ENCODE assay signal across 13 cellular contexts in the genomic region with DNA sequence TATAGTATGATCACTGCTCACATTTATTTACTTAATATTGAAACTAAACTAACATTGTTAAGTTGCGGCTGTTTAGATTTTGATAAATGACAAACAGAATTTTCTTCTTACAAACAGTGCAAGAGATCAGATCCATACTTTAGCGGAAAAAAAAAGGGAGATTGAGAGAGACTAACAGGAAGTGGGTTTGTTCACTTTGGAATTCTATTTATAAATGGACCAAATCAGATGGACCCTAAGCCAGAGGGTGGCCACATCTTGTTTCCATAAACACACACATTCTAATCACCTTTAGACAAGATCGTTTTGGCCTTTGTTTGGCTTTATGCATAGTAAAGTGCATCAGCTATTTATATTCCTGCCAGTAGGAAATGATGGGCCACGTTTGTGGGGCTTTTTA.
DNase-seq lines count a peak whose midpoint lies in the region; ATAC-seq, FAIRE-seq and TF ChIP-seq lines count a peak whose summit lies in the region.
"Had no signal": no experiment of that assay in that cellular context is flagged by ENCODE, and none has a peak within 500 bp of the region (broad histone marks: within the 10 kb centered on the region; RNA-seq: fewer than 3 reads in every experiment).

No MANE protein-coding gene starts in this region.

- H3K9me2 ChIP-seq in PC-3 (replicated peaks; ENCODE audit: low read length): no peaks in the 10 kb centered on the region

- H3K27ac ChIP-seq in PC-3 (ENCODE audit: low read length): no peak overlapping the region
- no peak overlapping the region for H3K27ac ChIP-seq in fibroblast of lung (ENCODE audit: insufficient read depth, low read length)
- no peak overlapping the region for H3K27ac ChIP-seq in osteoblast (ENCODE audit: low read depth, low read length)
- H3K27ac ChIP-seq: Peyer's patch had no signal

- H2AFZ ChIP-seq in PC-3 (ENCODE audit: low read length) (no peak overlapping the region), fibroblast of lung (ENCODE audit: low read length) (no peak overlapping the region), osteoblast (ENCODE audit: low read length) (peak overlapping the region; percentile 43)

- peak; percentile 59 for DNase-seq in HFF-Myc (ENCODE audit: extremely low read depth, low read depth)
- peak; percentile 6 for DNase-seq in PC-3
- DNase-seq in fibroblast of lung (ENCODE audit: low read depth in 2 of 2): peak; percentile 59 to 65
- no peak for DNase-seq in osteoblast (ENCODE audit: insufficient read length, low spot score, missing footprints)
- DNase-seq in HPDE6-E6E7 (ENCODE audit: extremely low spot score): no peak
- no peak for DNase-seq in Right ventricle myocardium superior
- DNase-seq in RCC 7860 (ENCODE audit: low spot score): no peak
- DNase-seq: CD4-positive, alpha-beta T cell; NCI-H510A; Peyer's patch had no signal

- H4K20me1 ChIP-seq in PC-3 (ENCODE audit: low read length) (no peaks in the 10 kb centered on the region), fibroblast of lung (ENCODE audit: control insufficient read depth, extremely low read depth, insufficient read depth, low read length) (no peaks in the 10 kb centered on the region), osteoblast (ENCODE audit: insufficient read depth, low read length) (no peaks in the 10 kb centered on the region)

- H3K9me3 ChIP-seq in PC-3 (ENCODE audit: low read length): no peaks in the 10 kb centered on the region
- H3K9me3 ChIP-seq in fibroblast of lung (ENCODE audit: control insufficient read depth, insufficient read depth, low read depth, low read length): no peaks in the 10 kb centered on the region
- H3K9me3 ChIP-seq in osteoblast (ENCODE audit: low read depth, low read length): no peaks in the 10 kb centered on the region
- H3K9me3 ChIP-seq: HAP-1, Peyer's patch had no signal

- H3F3A ChIP-seq in PC-3 (ENCODE audit: low read length, unreplicated experiment): no peaks in the 10 kb centered on the region

- CTCF ChIA-PET in PC-3 (lab: Charles Lee): no interaction called here

- no peak for FAIRE-seq in RCC 7860 (lab: Jason Lieb, UNC)
- FAIRE-seq: K562 had no signal

- ATAC-seq in PC-3 (no peak), Right ventricle myocardium superior (ENCODE audit: poor library complexity) (no peak), GM19467 (IDR thresholded peaks at IDR 0.05; ENCODE audit: unreplicated experiment) (no peak)
- ATAC-seq: K562 had no signal

- intact Hi-C loops in PC-3 (cut with micrococcal nuclease) (no loop called here), Right ventricle myocardium superior (cut with DNase I) (no loop called here)

- H3K27me3 ChIP-seq in PC-3 (ENCODE audit: low read length): no peaks in the 10 kb centered on the region
- H3K27me3 ChIP-seq in fibroblast of lung (ENCODE audit: control insufficient read depth, insufficient read depth, low read length): no peaks in the 10 kb centered on the region
- H3K27me3 ChIP-seq in osteoblast (ENCODE audit: insufficient read depth, low read length): no peaks in the 10 kb centered on the region
- H3K27me3 ChIP-seq: Peyer's patch had no signal

- H3K4me2 ChIP-seq in PC-3 (ENCODE audit: low read length): 0 out of 2 replicates have a peak overlapping the region, but pooled peaks have one; percentile 5
- peak overlapping the region; percentile 46 for H3K4me2 ChIP-seq in fibroblast of lung (ENCODE audit: extremely low read depth, insufficient read depth, low read length)
- no peak overlapping the region for H3K4me2 ChIP-seq in osteoblast (ENCODE audit: insufficient read depth, low read length)

- H3K4me3 ChIP-seq in HFF-Myc (replicated peaks; ENCODE audit: low read depth, low read length) (no peak overlapping the region), PC-3 (ENCODE audit: low read length) (no peak overlapping the region), fibroblast of lung (replicated peaks in 1 of 4; ENCODE audit: control extremely low read depth in 1 of 4, insufficient read depth in 1 of 4, low read depth in 3 of 4, low read length in 4 of 4) (no peak overlapping the region), osteoblast (ENCODE audit: insufficient read depth, low read length) (no peak overlapping the region)
- H3K4me3 ChIP-seq: HAP-1, K562, Peyer's patch had no signal

- peaks cover 10% of the 10 kb centered on the region; the same call in 1 of the 2 replicates for H3K4me1 ChIP-seq in PC-3 (ENCODE audit: insufficient read depth, low read length)
- H3K4me1 ChIP-seq in fibroblast of lung (ENCODE audit: control insufficient read depth, extremely low read depth, insufficient read depth, low read length): no peaks in the 10 kb centered on the region
- H3K4me1 ChIP-seq in osteoblast (ENCODE audit: insufficient read depth, low read length): no peaks in the 10 kb centered on the region
- H3K4me1 ChIP-seq: HAP-1, Peyer's patch had no signal

- BruUV-seq in PC-3 (replicated peaks; lab: Mats Ljungman, UMichigan): no TSS peak

- POLR2A ChIA-PET in PC-3 (lab: Charles Lee; ENCODE audit: unreplicated experiment): no interaction called here

- TF ChIP-seq CTCF in HFF-Myc (IDR thresholded peaks at IDR 0.05; ENCODE audit: low read depth, low read length, missing control alignments) (no peak), PC-3 (conservative IDR thresholded peaks at IDR 0.05; ENCODE audit: low read depth, low read length) (no peak), fibroblast of lung (conservative IDR thresholded peaks at IDR 0.05 in 1 of 2, IDR thresholded peaks at IDR 0.05 in 1 of 2; ENCODE audit: low read depth in 1 of 2, low read length in 2 of 2) (no peak), osteoblast (IDR thresholded peaks at IDR 0.05; ENCODE audit: extremely low read depth, low read depth, low read length) (no peak)

- H3K36me3 ChIP-seq in PC-3 (ENCODE audit: low read depth, low read length) (no peaks in the 10 kb centered on the region), fibroblast of lung (ENCODE audit: control insufficient read depth, insufficient read depth, low read length) (no peaks in the 10 kb centered on the region), osteoblast (ENCODE audit: insufficient read depth, low read length) (no peaks in the 10 kb centered on the region)
- H3K36me3 ChIP-seq: HAP-1, Peyer's patch had no signal

- H3K9ac ChIP-seq in PC-3 (ENCODE audit: low read length) (no peak overlapping the region), fibroblast of lung (ENCODE audit: insufficient read depth, low read length) (no peak overlapping the region)

- H3K79me2 ChIP-seq in PC-3 (ENCODE audit: low read length) (no peaks in the 10 kb centered on the region), fibroblast of lung (ENCODE audit: control insufficient read depth, insufficient read depth, low read length) (no peaks in the 10 kb centered on the region), osteoblast (ENCODE audit: insufficient read depth, low read length) (no peaks in the 10 kb centered on the region)

Comparison
In these comparisons a context has a peak if more than half of its experiments do, and no peak if none do; other contexts are left out.
1. DNase-seq: peak in HFF-Myc (single experiment), PC-3 (single experiment) and fibroblast of lung (2 of 2); none in osteoblast (single experiment), HPDE6-E6E7 (single experiment), Right ventricle myocardium superior (single experiment) and RCC 7860 (single experiment).